1 cellular context compared by ENCODE assay signal in genomic region chr9:136824496-136825225, GRCh38.
TF ChIP-seq lines count a peak whose summit lies in the region.

No MANE protein-coding gene starts in this region.

TF ChIP-seq in WTC11, 78 proteins besides CTCF, POLR2A, EP300 and RAD21 (continued from another document):
- TF ChIP-seq GRHL2 (CRISPR knock-in tag; IDR thresholded peaks at IDR 0.05; ENCODE audit: insufficient replicate concordance, severe bottlenecking) (no peak), CDX4 (CRISPR knock-in tag; IDR thresholded peaks at IDR 0.05; ENCODE audit: borderline replicate concordance) (no peak), CREM (CRISPR knock-in tag; IDR thresholded peaks at IDR 0.05) (no peak), ZNF263 (CRISPR knock-in tag; IDR thresholded peaks at IDR 0.05; ENCODE audit: low read depth) (no peak), AFF4 (CRISPR knock-in tag; IDR thresholded peaks at IDR 0.05; ENCODE audit: borderline replicate concordance) (no peak), ELF4 (CRISPR knock-in tag; IDR thresholded peaks at IDR 0.05; ENCODE audit: low read depth) (no peak), OVOL2 (CRISPR knock-in tag; IDR thresholded peaks at IDR 0.05; ENCODE audit: borderline replicate concordance) (no peak), ZNF423 (CRISPR knock-in tag; IDR thresholded peaks at IDR 0.05) (no peak), ZNF396 (CRISPR knock-in tag; IDR thresholded peaks at IDR 0.05; ENCODE audit: borderline replicate concordance) (no peak), HMGA2 (CRISPR knock-in tag; IDR thresholded peaks at IDR 0.05) (no peak)
